8 cellular contexts compared by ENCODE assay signal in genomic region chr3:53238051-53238850, GRCh38. TPM values are rescaled to one million over a fixed set of nuclear protein-coding genes. Genes with fewer than 3 reads are reported as not detected.
DNase-seq lines count a peak whose midpoint lies in the region; ATAC-seq and FAIRE-seq lines count a peak whose summit lies in the region.
"Had no signal": no experiment of that assay in that cellular context is flagged by ENCODE, and none has a peak within 500 bp of the region (broad histone marks: within the 10 kb centered on the region; RNA-seq: fewer than 3 reads in every experiment).

No MANE protein-coding gene starts in this region.

- H3K9me3 ChIP-seq in SK-N-MC (ENCODE audit: low read depth, low read length) (no peaks in the 10 kb centered on the region), small intestine (ENCODE audit: control insufficient read depth, low read depth) (no peaks in the 10 kb centered on the region)
- H3K9me3 ChIP-seq: tibial artery had no signal

- H3K4me1 ChIP-seq in small intestine (ENCODE audit: control insufficient read depth in 2 of 2, insufficient read depth in 1 of 2, low read depth in 1 of 2, low read length in 1 of 2): peaks cover 4 to 5% of the 10 kb centered on the region in 2 donors

- H3K4me3 ChIP-seq in SK-N-MC: no peak overlapping the region
- no peak overlapping the region for H3K4me3 ChIP-seq in small intestine (ENCODE audit: low read depth in 1 of 2, low read length in 2 of 2)
- H3K4me3 ChIP-seq: tibial artery had no signal

- no peak for FAIRE-seq in small intestine (lab: Jason Lieb, UNC)

- 59 to 76% (median 62%) methylated on average over 6 of the region's 6 CpGs for WGBS in small intestine, 3 donors

- peak; percentile 93 for DNase-seq in HCEC 1CT
- no peak for DNase-seq in SK-N-MC (ENCODE audit: low read depth, low spot score)
- DNase-seq in fibroblast of the conjunctiva (ENCODE audit: low read depth): peak; percentile 88
- DNase-seq in small intestine: peak; percentile 93
- no peak for DNase-seq in NCI-H1417 treated with DMSO at 0.1 percent for 48 hours (lab: John Stamatoyannopoulos, UW)
- DNase-seq: tibial artery had no signal

- H3K27me3 ChIP-seq in small intestine (ENCODE audit: control insufficient read depth in 2 of 2, insufficient read depth in 2 of 2, low read length in 2 of 2): no peaks in the 10 kb centered on the region
- H3K27me3 ChIP-seq: tibial artery had no signal

- 0 out of 2 replicates have a peak overlapping the region, but pooled peaks have one; percentile 9 for H3K27ac ChIP-seq in SK-N-MC
- peak overlapping the region; percentile 70 to 84 for H3K27ac ChIP-seq in small intestine (ENCODE audit: low read depth in 1 of 2, low read length in 1 of 2)

- H3K36me3 ChIP-seq in SK-N-MC (ENCODE audit: insufficient read depth, low read length): peaks cover 41% of the 10 kb centered on the region; the same call in 1 of the 2 replicates
- peaks cover 9 to 22% of the 10 kb centered on the region in 2 donors for H3K36me3 ChIP-seq in small intestine (ENCODE audit: control insufficient read depth in 2 of 2, insufficient read depth in 2 of 2, low read length in 2 of 2)

- ATAC-seq in HG02852 (IDR thresholded peaks at IDR 0.05; ENCODE audit: unreplicated experiment) (no peak), GM19023 (IDR thresholded peaks at IDR 0.05; ENCODE audit: unreplicated experiment) (no peak)

- no peak overlapping the region for H3K9ac ChIP-seq in SK-N-MC (ENCODE audit: insufficient read length)

RNA-seq across cellular contexts. Expression of gene TKT, which starts 17.6 kb away (rescaled TPM):
- 100 to 1,000 TPM in 1 of 3 donors, 10 to 100 TPM in 2; 58.8 to 407 (median 92.1) TPM for polyA plus RNA-seq in small intestine

Comparison
In these comparisons a context has a peak if more than half of its experiments do, and no peak if none do; other contexts are left out.
1. DNase-seq: peak in HCEC 1CT (single experiment), fibroblast of the conjunctiva (single experiment) and small intestine (single experiment); none in SK-N-MC (single experiment) and NCI-H1417 treated with DMSO at 0.1 percent for 48 hours (single experiment).